Comparison of ENCODE assay signal across 13 cellular contexts in the genomic region with DNA sequence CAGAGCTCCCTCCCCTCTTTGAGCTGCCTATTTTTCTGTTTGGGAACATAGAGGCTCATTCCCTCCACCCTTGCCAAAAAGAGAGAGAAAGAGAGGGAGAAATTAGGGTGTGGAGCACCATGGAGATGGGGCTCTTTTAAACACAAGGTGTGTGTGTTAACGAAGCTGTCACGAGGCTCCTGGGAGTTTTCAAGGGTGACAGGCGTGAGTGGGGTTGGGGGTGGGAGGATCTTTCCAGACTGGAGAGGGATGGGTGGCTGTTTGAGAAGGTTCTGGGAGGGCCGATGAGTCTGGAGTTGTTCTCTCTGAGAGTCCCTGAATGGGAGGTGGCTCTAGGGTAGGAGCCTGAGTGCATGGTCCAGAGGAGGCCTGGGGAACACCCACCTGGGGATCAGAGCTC. TPM values are rescaled to one million over a fixed set of nuclear protein-coding genes. Genes with fewer than 3 reads are reported as not detected.
DNase-seq lines count a peak whose midpoint lies in the region; ATAC-seq and TF ChIP-seq lines count a peak whose summit lies in the region.
"Had no signal": no experiment of that assay in that cellular context is flagged by ENCODE, and none has a peak within 500 bp of the region (broad histone marks: within the 10 kb centered on the region; RNA-seq: fewer than 3 reads in every experiment).

No MANE protein-coding gene starts in this region.

- no peaks in the 10 kb centered on the region for H3K4me1 ChIP-seq in HEK293 (ENCODE audit: control insufficient read depth, insufficient read depth, low read length)
- H3K4me1 ChIP-seq in endodermal cell (ENCODE audit: control insufficient read depth, insufficient read depth, low read length) = no peaks in the 10 kb centered on the region
- no peaks in the 10 kb centered on the region for H3K4me1 ChIP-seq in mesendoderm (ENCODE audit: control insufficient read depth, low read depth, low read length)
- peaks cover 17% of the 10 kb centered on the region for H3K4me1 ChIP-seq in upper lobe of right lung
- no peaks in the 10 kb centered on the region for H3K4me1 ChIP-seq in breast epithelium
- no peaks in the 10 kb centered on the region for H3K4me1 ChIP-seq in foreskin keratinocyte

- POLR2A ChIA-PET in HEK293 (lab: Yijun Ruan, JAX) = no interaction called here

- H3K9me3 Mint-ChIP-seq in endodermal cell = no peaks in the 10 kb centered on the region
- H3K9me3 Mint-ChIP-seq: CD4-positive, alpha-beta memory T cell had no signal

- no peak for DNase-seq in endodermal cell
- DNase-seq in mesendoderm = no peak
- no peak for DNase-seq in upper lobe of right lung
- DNase-seq in stimulated activated CD4-positive, alpha-beta T cell treated with anti-CD3 and anti-CD28 coated beads, Interleukin-2, amount 100 ng/mL, for 24 hours = no peak
- no peak for DNase-seq in breast epithelium (ENCODE audit: low spot score in 2 of 2)
- no peak for DNase-seq in foreskin keratinocyte
- DNase-seq: CD4-positive, alpha-beta memory T cell; DMS79; GM23248 had no signal

- no peak overlapping the region for H4K8ac ChIP-seq in mesendoderm (ENCODE audit: low read depth, low read length)

- no peak overlapping the region for H2BK120ac ChIP-seq in mesendoderm (ENCODE audit: low read depth, low read length)

- H3K27me3 ChIP-seq in endodermal cell (ENCODE audit: control insufficient read depth, insufficient read depth, low read length, poor library complexity, severe bottlenecking) (no peaks in the 10 kb centered on the region), mesendoderm (ENCODE audit: insufficient read depth, low read length, poor library complexity) (no peaks in the 10 kb centered on the region), upper lobe of right lung (no peaks in the 10 kb centered on the region), breast epithelium (no peaks in the 10 kb centered on the region), foreskin keratinocyte (peaks cover 13% of the 10 kb centered on the region)

- TF ChIP-seq CTCF in HEK293 (tag by site-specific recombination; IDR thresholded peaks at IDR 0.05) (no peak), endodermal cell (conservative IDR thresholded peaks at IDR 0.05) (no peak), upper lobe of right lung (IDR thresholded peaks at IDR 0.05) (no peak), breast epithelium (IDR thresholded peaks at IDR 0.05) (no peak), foreskin keratinocyte (conservative IDR thresholded peaks at IDR 0.05) (no peak)

- H2BK15ac ChIP-seq in mesendoderm (replicated peaks; ENCODE audit: low read depth) = no peak overlapping the region

- H3K4me3 ChIP-seq in HEK293 (ENCODE audit: low read depth, low read length) = no peak overlapping the region
- H3K4me3 ChIP-seq in endodermal cell (ENCODE audit: low read length) = no peak overlapping the region
- no peak overlapping the region for H3K4me3 ChIP-seq in mesendoderm (ENCODE audit: low read length)
- H3K4me3 ChIP-seq in upper lobe of right lung = no peak overlapping the region
- no peak overlapping the region for H3K4me3 ChIP-seq in breast epithelium
- H3K4me3 ChIP-seq: GM23248 had no signal

- no peaks in the 10 kb centered on the region for H3K27me3 Mint-ChIP-seq in endodermal cell (ENCODE audit: insufficient read depth)
- H3K27me3 Mint-ChIP-seq: B cell; CD4-positive, alpha-beta memory T cell had no signal

- no peak for TF ChIP-seq POLR2A in breast epithelium (IDR thresholded peaks at IDR 0.05)

- H3K18ac ChIP-seq in mesendoderm (ENCODE audit: low read length) = no peak overlapping the region

- CTCF ChIA-PET in HEK293 (lab: Yijun Ruan, JAX) = interaction anchor here (0.6 to 1.4 kb wide), 3 partner anchors 14 to 63 kb away, joined by 3 to 4 read pairs (median 3); no protein-coding TSS in a partner anchor

- H3K36me3 ChIP-seq in HEK293 (ENCODE audit: control insufficient read depth in 2 of 2, insufficient read depth in 1 of 2, low read length in 2 of 2) (peaks cover 0 to 4% of the 10 kb centered on the region in 2 experiments; a peak in 1 of 3 replicates), endodermal cell (ENCODE audit: control insufficient read depth, insufficient read depth, low read length) (no peaks in the 10 kb centered on the region), mesendoderm (ENCODE audit: control insufficient read depth, insufficient read depth, low read length) (no peaks in the 10 kb centered on the region), upper lobe of right lung (no peaks in the 10 kb centered on the region), breast epithelium (no peaks in the 10 kb centered on the region)

- no peak overlapping the region for H4K5ac ChIP-seq in mesendoderm (ENCODE audit: low read length)

- 89% methylated on average over 4 of the region's 4 CpGs; no CpG with 5 or more reads in 1 of the 2 experiments for WGBS in endodermal cell (ENCODE audit: insufficient coverage in 1 of 2, insufficient read length in 1 of 2), 2 experiments
- no CpG with 5 or more reads among the region's 4 CpGs for WGBS in mesendoderm (ENCODE audit: extremely low coverage, insufficient coverage, low lambda C conversion rate)

- H3K27ac ChIP-seq in HEK293 (ENCODE audit: extremely low read depth, low read depth, low read length) (no peak overlapping the region), endodermal cell (ENCODE audit: low read depth, low read length) (no peak overlapping the region), mesendoderm (ENCODE audit: low read depth, low read length) (no peak overlapping the region), upper lobe of right lung (no peak overlapping the region), breast epithelium (no peak overlapping the region), foreskin keratinocyte (no peak overlapping the region)
- H3K27ac ChIP-seq: C4-2B, GM23248 had no signal

- ATAC-seq in upper lobe of right lung = peak; percentile 5
- ATAC-seq in foreskin keratinocyte = no peak
- ATAC-seq: HCT116 had no signal

- H3K79me2 ChIP-seq in mesendoderm (ENCODE audit: control insufficient read depth, insufficient read depth, low read length) = no peaks in the 10 kb centered on the region

- intact Hi-C loops in upper lobe of right lung (cut with DNase I) = no loop called here
- intact Hi-C loops in breast epithelium (cut with DNase I; ENCODE audit: low total_unique reads) = no loop called here

- H3K36me3 Mint-ChIP-seq in endodermal cell (ENCODE audit: low read depth) = peaks cover 3% of the 10 kb centered on the region
- H3K36me3 Mint-ChIP-seq: CD4-positive, alpha-beta memory T cell had no signal

- H3K23ac ChIP-seq in mesendoderm (ENCODE audit: low read length) = no peak overlapping the region

- no peaks in the 10 kb centered on the region for H3K9me3 ChIP-seq in HEK293 (ENCODE audit: control insufficient read depth, insufficient read depth, low read depth, low read length)
- no peaks in the 10 kb centered on the region for H3K9me3 ChIP-seq in endodermal cell (ENCODE audit: control insufficient read depth, low read length)
- no peaks in the 10 kb centered on the region for H3K9me3 ChIP-seq in upper lobe of right lung
- no peaks in the 10 kb centered on the region for H3K9me3 ChIP-seq in breast epithelium

- no peak overlapping the region for H3K4me3 Mint-ChIP-seq in endodermal cell
- H3K4me3 Mint-ChIP-seq: B cell; CD4-positive, alpha-beta memory T cell had no signal

- H3K56ac ChIP-seq in mesendoderm (ENCODE audit: low read length) = peak overlapping the region; percentile 19

- no peaks in the 10 kb centered on the region for H3K4me1 Mint-ChIP-seq in endodermal cell
- H3K4me1 Mint-ChIP-seq: B cell; CD4-positive, alpha-beta memory T cell had no signal

- no peak overlapping the region for H3K4ac ChIP-seq in mesendoderm (ENCODE audit: low read depth, low read length)

- peaks cover 2% of the 10 kb centered on the region for H3K79me1 ChIP-seq in mesendoderm (ENCODE audit: low read length)

- H3K4me2 ChIP-seq in mesendoderm (ENCODE audit: low read length) = no peak overlapping the region

- H2AK5ac ChIP-seq in mesendoderm (ENCODE audit: low read length) = no peak overlapping the region

- H3K9ac ChIP-seq in endodermal cell (ENCODE audit: extremely low read depth, low read length, poor library complexity, severe bottlenecking) (no peak overlapping the region), mesendoderm (ENCODE audit: low read length) (no peak overlapping the region)
- H3K9ac ChIP-seq: GM23248 had no signal

- no peak overlapping the region for H2BK5ac ChIP-seq in mesendoderm (ENCODE audit: low read length)

- H3K27ac Mint-ChIP-seq in endodermal cell = peak overlapping the region; percentile 13
- H3K27ac Mint-ChIP-seq: B cell had no signal

TF ChIP-seq in HEK293, 187 proteins besides CTCF, POLR2A, EP300 and RAD21:
- TF ChIP-seq, protein P1, sequence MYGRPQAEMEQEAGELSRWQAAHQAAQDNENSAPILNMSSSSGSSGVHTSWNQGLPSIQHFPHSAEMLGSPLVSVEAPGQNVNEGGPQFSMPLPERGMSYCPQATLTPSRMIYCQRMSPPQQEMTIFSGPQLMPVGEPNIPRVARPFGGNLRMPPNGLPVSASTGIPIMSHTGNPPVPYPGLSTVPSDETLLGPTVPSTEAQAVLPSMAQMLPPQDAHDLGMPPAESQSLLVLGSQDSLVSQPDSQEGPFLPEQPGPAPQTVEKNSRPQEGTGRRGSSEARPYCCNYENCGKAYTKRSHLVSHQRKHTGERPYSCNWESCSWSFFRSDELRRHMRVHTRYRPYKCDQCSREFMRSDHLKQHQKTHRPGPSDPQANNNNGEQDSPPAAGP (tag by site-specific recombination; IDR thresholded peaks at IDR 0.05) = peak; percentile 61; the same call in 1 of the 2 replicates
- TF ChIP-seq, protein P2, sequence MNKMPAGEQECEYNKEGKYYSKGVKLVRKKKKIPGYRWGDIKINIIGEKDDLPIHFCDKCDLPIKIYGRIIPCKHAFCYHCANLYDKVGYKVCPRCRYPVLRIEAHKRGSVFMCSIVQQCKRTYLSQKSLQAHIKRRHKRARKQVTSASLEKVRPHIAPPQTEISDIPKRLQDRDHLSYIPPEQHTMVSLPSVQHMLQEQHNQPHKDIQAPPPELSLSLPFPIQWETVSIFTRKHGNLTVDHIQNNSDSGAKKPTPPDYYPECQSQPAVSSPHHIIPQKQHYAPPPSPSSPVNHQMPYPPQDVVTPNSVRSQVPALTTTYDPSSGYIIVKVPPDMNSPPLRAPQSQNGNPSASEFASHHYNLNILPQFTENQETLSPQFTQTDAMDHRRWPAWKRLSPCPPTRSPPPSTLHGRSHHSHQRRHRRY (tag by site-specific recombination; IDR thresholded peaks at IDR 0.05) = no peak

RNA-seq across cellular contexts. Expression of a gene that starts 45.0 kb away (rescaled TPM):
- total RNA-seq in endodermal cell (10 to 100 TPM; 17.3 to 19.7 TPM), upper lobe of right lung (27.0 TPM), breast epithelium (1 to 10 TPM; 1.9 to 7.5 (median 5.9) TPM), foreskin keratinocyte (0.04 and 0.07 TPM in 2 replicates)
- polyA plus RNA-seq in endodermal cell (2013, experiment 1 of 2) = 12.0 TPM
- polyA plus RNA-seq in endodermal cell (2013, experiment 2 of 2) = 11.6 TPM
- 14.2 TPM for polyA plus RNA-seq in mesendoderm (2013, experiment 1 of 2)
- polyA plus RNA-seq in mesendoderm (2013, experiment 2 of 2) = 14.9 TPM
- 0.03 TPM in 1 of 2 replicates, not detected in the other for polyA plus RNA-seq in foreskin keratinocyte
- total RNA-seq: CD4-positive, alpha-beta memory T cell; GM23248 had no signal
- polyA plus RNA-seq: CD4-positive, alpha-beta memory T cell; GM23248 had no signal
